Comparison of ENCODE assay signal across 12 cellular contexts in the genomic region with DNA sequence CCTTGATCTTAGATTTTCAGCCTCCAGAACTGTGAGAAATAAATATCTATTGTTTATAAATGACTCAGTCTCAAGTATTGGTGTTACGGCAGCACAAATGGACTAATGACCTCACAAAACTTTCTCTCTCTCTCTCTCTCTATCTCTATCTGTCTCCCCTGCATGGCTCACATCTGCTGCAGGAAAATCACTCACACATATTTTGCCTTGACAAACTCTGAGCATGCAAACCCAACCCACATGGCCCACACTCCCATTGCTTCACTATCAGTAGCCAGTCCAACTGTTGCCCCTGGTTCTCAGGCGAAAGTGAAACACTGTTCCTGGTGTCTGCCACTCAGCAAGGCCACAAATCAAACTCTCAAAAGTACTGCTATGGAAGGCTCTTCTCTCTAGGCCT.
DNase-seq lines count a peak whose midpoint lies in the region; ATAC-seq, FAIRE-seq and TF ChIP-seq lines count a peak whose summit lies in the region.
"Had no signal": no experiment of that assay in that cellular context is flagged by ENCODE, and none has a peak within 500 bp of the region (broad histone marks: within the 10 kb centered on the region; RNA-seq: fewer than 3 reads in every experiment).

No MANE protein-coding gene starts in this region.

- H3K79me2 ChIP-seq in GM12878 (ENCODE audit: control insufficient read depth, insufficient read depth, low read length), result no peaks in the 10 kb centered on the region

- TF ChIP-seq RAD21 in GM12878 (IDR thresholded peaks at IDR 0.05; ENCODE audit: insufficient read depth, low read depth, low read length), result no peak

- ATAC-seq in GM18511 (IDR thresholded peaks at IDR 0.05; ENCODE audit: unreplicated experiment), result peak; percentile 39
- ATAC-seq in GM12878, result peak; percentile 65

- TF ChIP-seq POLR2A in GM12878 (IDR thresholded peaks at IDR 0.05; ENCODE audit: low read depth, low read length), result no peak

- no peaks in the 10 kb centered on the region for H4K20me1 ChIP-seq in GM12878 (ENCODE audit: control insufficient read depth, insufficient read depth)

- H3K4me1 ChIP-seq in HEK293 (ENCODE audit: control insufficient read depth, insufficient read depth, low read length) (no peaks in the 10 kb centered on the region), GM12878 (ENCODE audit: control insufficient read depth, insufficient read depth, low read length) (peaks cover 15% of the 10 kb centered on the region)
- H3K4me1 ChIP-seq: prostate gland had no signal

- no peak overlapping the region for H3K27ac ChIP-seq in HEK293 (ENCODE audit: extremely low read depth, low read depth, low read length)
- H3K27ac ChIP-seq in GM12878 (ENCODE audit: control insufficient read depth, insufficient read depth), result no peak overlapping the region
- no peak overlapping the region for H3K27ac ChIP-seq in caudate nucleus (ENCODE audit: low read depth, low read length)
- H3K27ac ChIP-seq: GM23248, prostate gland had no signal

- H3K36me3 ChIP-seq in HEK293 (ENCODE audit: control insufficient read depth in 2 of 2, insufficient read depth in 1 of 2, low read length in 2 of 2) (no peaks in the 10 kb centered on the region), GM12878 (ENCODE audit: control insufficient read depth in 2 of 2, insufficient read depth in 2 of 2, low read length in 1 of 2) (no peaks in the 10 kb centered on the region)
- H3K36me3 ChIP-seq: prostate gland had no signal

- no peak overlapping the region for H3K4me2 ChIP-seq in GM12878 (ENCODE audit: control insufficient read depth, insufficient read depth)

- POLR2A ChIA-PET in HEK293 (lab: Yijun Ruan, JAX) (no interaction called here), GM12878 (lab: Charles Lee) (no interaction called here)

- DNase-seq in GM12878 (ENCODE audit: low read depth, low spot score) (no peak), non-pigmented ciliary epithelial cell (ENCODE audit: low read depth) (peak; percentile 47), NCI-H2196 treated with DMSO at 0.1 percent for 48 hours (lab: John Stamatoyannopoulos, UW; ENCODE audit: unreplicated experiment) (no peak), DMS 273 treated with DMSO at 0.1 percent for 48 hours (lab: John Stamatoyannopoulos, UW) (no peak), caudate nucleus (lab: John Stamatoyannopoulos, UW) (no peak), HK-2 (ENCODE audit: unreplicated experiment) (no peak)
- DNase-seq: GM23248; head of caudate nucleus; stimulated activated CD4-positive, alpha-beta T cell treated with anti-CD3 and anti-CD28 coated beads, Interleukin-4, amount 100 ng/mL, for 4 hours had no signal

- peak overlapping the region; percentile 2 for H2AFZ ChIP-seq in GM12878 (ENCODE audit: control insufficient read depth, low read depth, low read length)
- H2AFZ ChIP-seq: GM23248 had no signal

- RAD21 ChIA-PET in GM12878 (lab: Charles Lee; ENCODE audit: unreplicated experiment), result no interaction called here

- no peaks in the 10 kb centered on the region for H3K27me3 ChIP-seq in GM12878 (replicated peaks in 1 of 2; ENCODE audit: control insufficient read depth in 2 of 2, insufficient read depth in 2 of 2, low read length in 1 of 2)

- peak; percentile 7 for FAIRE-seq in GM12878 (lab: Jason Lieb, UNC)

- no peak for TF ChIP-seq EP300 in GM12878 (IDR thresholded peaks at IDR 0.05; ENCODE audit: borderline replicate concordance in 1 of 2, control insufficient read depth in 1 of 2, low read depth in 2 of 2, low read length in 2 of 2)

- intact Hi-C loops in GM12878 (cut with micrococcal nuclease; ENCODE audit: unreplicated experiment), result loop anchor here (2.0 to 5.0 kb wide), 2 partner anchors 66 to 342 kb away; a partner anchor contains a TSS

- BruUV-seq in GM12878 (replicated peaks; lab: Mats Ljungman, UMichigan), result no TSS peak

- CTCF ChIA-PET in HEK293 (lab: Yijun Ruan, JAX), result no interaction called here
- CTCF ChIA-PET in GM12878 (lab: Yijun Ruan, JAX), result no interaction called here

- in situ Hi-C loops in GM12878 (cut with MboI), result no loop called here

- no peak overlapping the region for H3K9ac ChIP-seq in GM12878 (ENCODE audit: control insufficient read depth, insufficient read depth, low read length)
- H3K9ac ChIP-seq: GM23248 had no signal

- SMC1A ChIA-PET in GM12878 (lab: Charles Lee; ENCODE audit: uncharacterized antibody, unreplicated experiment), result interaction anchor here (0.8 kb wide), 1 partner anchor 64 kb away, joined by 3 read pairs; no protein-coding TSS in a partner anchor

- TF ChIP-seq CTCF in HEK293 (tag by site-specific recombination; IDR thresholded peaks at IDR 0.05) (no peak), GM12878 (IDR thresholded peaks at IDR 0.05 in 2 of 3, conservative IDR thresholded peaks at IDR 0.05 in 1 of 3; ENCODE audit: control insufficient read depth in 2 of 3, extremely low read depth in 1 of 3, insufficient read depth in 1 of 3, low read depth in 3 of 3, low read length in 3 of 3) (no peak)

- 66% methylated on average over 2 of the region's 2 CpGs for WGBS in GM12878 (ENCODE audit: insufficient coverage, insufficient replicate concordance, low lambda C conversion rate, missing lambda C conversion rate)

- H3K4me3 ChIP-seq in HEK293 (ENCODE audit: low read depth, low read length) (no peak overlapping the region), GM12878 (no peak overlapping the region)
- H3K4me3 ChIP-seq: GM23248, prostate gland had no signal

- no peaks in the 10 kb centered on the region for H3K9me3 ChIP-seq in HEK293 (ENCODE audit: control insufficient read depth, insufficient read depth, low read depth, low read length)
- no peaks in the 10 kb centered on the region; the same call in 2 of the 3 replicates for H3K9me3 ChIP-seq in GM12878 (replicated peaks; ENCODE audit: control insufficient read depth, insufficient read depth, low read length)
- H3K9me3 ChIP-seq: prostate gland had no signal

TF ChIP-seq in HEK293, 187 proteins besides CTCF, POLR2A, EP300 and RAD21:
- TF ChIP-seq SCRT2 (tag by site-specific recombination; IDR thresholded peaks at IDR 0.05), result peak; percentile 28; the same call in 1 of the 2 replicates
- peak; percentile 13; the same call in 1 of the 2 replicates for TF ChIP-seq PRDM1 (tag by site-specific recombination; IDR thresholded peaks at IDR 0.05)
- TF ChIP-seq ZNF274 (IDR thresholded peaks at IDR 0.05; ENCODE audit: low read length), result no peak
- no peak for TF ChIP-seq ZNF274 (tag by site-specific recombination; IDR thresholded peaks at IDR 0.05; ENCODE audit: borderline replicate concordance)

TF ChIP-seq in GM12878, 131 proteins besides CTCF, POLR2A, EP300 and RAD21:
- TF ChIP-seq SMARCA5 (IDR thresholded peaks at IDR 0.05), result no peak
- TF ChIP-seq, protein P1, sequence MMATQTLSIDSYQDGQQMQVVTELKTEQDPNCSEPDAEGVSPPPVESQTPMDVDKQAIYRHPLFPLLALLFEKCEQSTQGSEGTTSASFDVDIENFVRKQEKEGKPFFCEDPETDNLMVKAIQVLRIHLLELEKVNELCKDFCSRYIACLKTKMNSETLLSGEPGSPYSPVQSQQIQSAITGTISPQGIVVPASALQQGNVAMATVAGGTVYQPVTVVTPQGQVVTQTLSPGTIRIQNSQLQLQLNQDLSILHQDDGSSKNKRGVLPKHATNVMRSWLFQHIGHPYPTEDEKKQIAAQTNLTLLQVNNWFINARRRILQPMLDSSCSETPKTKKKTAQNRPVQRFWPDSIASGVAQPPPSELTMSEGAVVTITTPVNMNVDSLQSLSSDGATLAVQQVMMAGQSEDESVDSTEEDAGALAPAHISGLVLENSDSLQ (IDR thresholded peaks at IDR 0.05), result peak; percentile 48; the same call in 1 of the 2 replicates
- no peak for TF ChIP-seq SP1 (IDR thresholded peaks at IDR 0.05; ENCODE audit: low read depth, low read length)
- TF ChIP-seq SIX5 (IDR thresholded peaks at IDR 0.05; ENCODE audit: low read depth, low read length, severe bottlenecking), result no peak
- TF ChIP-seq CREB1 (IDR thresholded peaks at IDR 0.05; ENCODE audit: low read depth), result peak; percentile 69; the same call in 1 of the 2 replicates
- TF ChIP-seq JUNB (IDR thresholded peaks at IDR 0.05), result 0 out of 2 replicates have a peak, but pooled peaks have one; percentile 14
- peak; percentile 61; the same call in 1 of the 2 replicates for TF ChIP-seq CREM (IDR thresholded peaks at IDR 0.05; ENCODE audit: low read depth)
TF ChIP-seq in GM12878: peak in this region for 4.
